3 cellular contexts compared by ENCODE assay signal in genomic region chr2:238555786-238556542, GRCh38.
TF ChIP-seq lines count a peak whose summit lies in the region.

No MANE protein-coding gene starts in this region.

TF ChIP-seq in A549, 52 proteins besides CTCF, POLR2A, EP300 and RAD21 (continued from another document):
- TF ChIP-seq REST (IDR thresholded peaks at IDR 0.05) = no peak
- TF ChIP-seq NFE2L2 (conservative IDR thresholded peaks at IDR 0.05; ENCODE audit: low read length) = no peak
- no peak for TF ChIP-seq JUNB (IDR thresholded peaks at IDR 0.05)
- TF ChIP-seq POLR2AphosphoS2 (conservative IDR thresholded peaks at IDR 0.05; ENCODE audit: low read length) = no peak
- TF ChIP-seq FOXS1 (CRISPR knock-in tag; IDR thresholded peaks at IDR 0.05) = no peak
- TF ChIP-seq KDM5A (IDR thresholded peaks at IDR 0.05) = no peak
- no peak for TF ChIP-seq NPAS2 (CRISPR knock-in tag; IDR thresholded peaks at IDR 0.05; ENCODE audit: borderline replicate concordance)
- TF ChIP-seq HEYL (CRISPR knock-in tag; IDR thresholded peaks at IDR 0.05) = no peak
- no peak for TF ChIP-seq MAFK (IDR thresholded peaks at IDR 0.05; ENCODE audit: partially characterized antibody)
- no peak for TF ChIP-seq EHMT2 (IDR thresholded peaks at IDR 0.05; ENCODE audit: low read depth)
- no peak for TF ChIP-seq MYC (IDR thresholded peaks at IDR 0.05; ENCODE audit: borderline replicate concordance, low read length)
- no peak for TF ChIP-seq EHF (CRISPR knock-in tag; IDR thresholded peaks at IDR 0.05)
- no peak for TF ChIP-seq HOXA7 (CRISPR knock-in tag; IDR thresholded peaks at IDR 0.05)
- TF ChIP-seq CHD2 (IDR thresholded peaks at IDR 0.05; ENCODE audit: low read length, partially characterized antibody) = no peak
- no peak for TF ChIP-seq ZC3H11A (IDR thresholded peaks at IDR 0.05)
TF ChIP-seq in A549: peak in this region for 0.

TF ChIP-seq in HEK293, 187 proteins besides CTCF, POLR2A, EP300 and RAD21 (continued from another document):
- no peak for TF ChIP-seq PBX3 (CRISPR knock-in tag; IDR thresholded peaks at IDR 0.05)
- TF ChIP-seq ZNF211 (tag by site-specific recombination; IDR thresholded peaks at IDR 0.05; ENCODE audit: low read depth) = no peak
- TF ChIP-seq ZNF221 (tag by site-specific recombination; IDR thresholded peaks at IDR 0.05; ENCODE audit: borderline replicate concordance) = no peak
- no peak for TF ChIP-seq ZNF707 (tag by site-specific recombination; IDR thresholded peaks at IDR 0.05)
- TF ChIP-seq ZNF169 (tag by site-specific recombination; IDR thresholded peaks at IDR 0.05) = no peak
- TF ChIP-seq SETDB1 (IDR thresholded peaks at IDR 0.05; ENCODE audit: insufficient read length, low read length) = no peak
- no peak for TF ChIP-seq ZNF785 (tag by site-specific recombination; IDR thresholded peaks at IDR 0.05)
- TF ChIP-seq ZNF521 (tag by site-specific recombination; IDR thresholded peaks at IDR 0.05) = 0 out of 2 replicates have a peak, but pooled peaks have one; percentile 57
- peak; percentile 39; the same call in 1 of the 2 replicates for TF ChIP-seq REST (tag by site-specific recombination; IDR thresholded peaks at IDR 0.05)
- no peak for TF ChIP-seq ZNF239 (tag by site-specific recombination; IDR thresholded peaks at IDR 0.05)
- no peak for TF ChIP-seq SP3 (tag by site-specific recombination; IDR thresholded peaks at IDR 0.05)
- TF ChIP-seq ZNF670 (tag by site-specific recombination; IDR thresholded peaks at IDR 0.05; ENCODE audit: low read depth) = no peak
- TF ChIP-seq ZNF341 (tag by site-specific recombination; IDR thresholded peaks at IDR 0.05; ENCODE audit: low read depth) = no peak
- TF ChIP-seq, protein P1, sequence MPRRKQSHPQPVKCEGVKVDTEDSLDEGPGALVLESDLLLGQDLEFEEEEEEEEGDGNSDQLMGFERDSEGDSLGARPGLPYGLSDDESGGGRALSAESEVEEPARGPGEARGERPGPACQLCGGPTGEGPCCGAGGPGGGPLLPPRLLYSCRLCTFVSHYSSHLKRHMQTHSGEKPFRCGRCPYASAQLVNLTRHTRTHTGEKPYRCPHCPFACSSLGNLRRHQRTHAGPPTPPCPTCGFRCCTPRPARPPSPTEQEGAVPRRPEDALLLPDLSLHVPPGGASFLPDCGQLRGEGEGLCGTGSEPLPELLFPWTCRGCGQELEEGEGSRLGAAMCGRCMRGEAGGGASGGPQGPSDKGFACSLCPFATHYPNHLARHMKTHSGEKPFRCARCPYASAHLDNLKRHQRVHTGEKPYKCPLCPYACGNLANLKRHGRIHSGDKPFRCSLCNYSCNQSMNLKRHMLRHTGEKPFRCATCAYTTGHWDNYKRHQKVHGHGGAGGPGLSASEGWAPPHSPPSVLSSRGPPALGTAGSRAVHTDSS (tag by site-specific recombination; IDR thresholded peaks at IDR 0.05) = no peak
- TF ChIP-seq ZNF544 (tag by site-specific recombination; IDR thresholded peaks at IDR 0.05) = no peak

TF ChIP-seq in H1, 55 proteins besides CTCF, POLR2A, EP300 and RAD21 (continued from another document):
- TF ChIP-seq BRCA1 (IDR thresholded peaks at IDR 0.05; ENCODE audit: low read depth, low read length) = no peak
- TF ChIP-seq JUN (IDR thresholded peaks at IDR 0.05; ENCODE audit: low read depth, low read length) = no peak
